In the genomic region with DNA sequence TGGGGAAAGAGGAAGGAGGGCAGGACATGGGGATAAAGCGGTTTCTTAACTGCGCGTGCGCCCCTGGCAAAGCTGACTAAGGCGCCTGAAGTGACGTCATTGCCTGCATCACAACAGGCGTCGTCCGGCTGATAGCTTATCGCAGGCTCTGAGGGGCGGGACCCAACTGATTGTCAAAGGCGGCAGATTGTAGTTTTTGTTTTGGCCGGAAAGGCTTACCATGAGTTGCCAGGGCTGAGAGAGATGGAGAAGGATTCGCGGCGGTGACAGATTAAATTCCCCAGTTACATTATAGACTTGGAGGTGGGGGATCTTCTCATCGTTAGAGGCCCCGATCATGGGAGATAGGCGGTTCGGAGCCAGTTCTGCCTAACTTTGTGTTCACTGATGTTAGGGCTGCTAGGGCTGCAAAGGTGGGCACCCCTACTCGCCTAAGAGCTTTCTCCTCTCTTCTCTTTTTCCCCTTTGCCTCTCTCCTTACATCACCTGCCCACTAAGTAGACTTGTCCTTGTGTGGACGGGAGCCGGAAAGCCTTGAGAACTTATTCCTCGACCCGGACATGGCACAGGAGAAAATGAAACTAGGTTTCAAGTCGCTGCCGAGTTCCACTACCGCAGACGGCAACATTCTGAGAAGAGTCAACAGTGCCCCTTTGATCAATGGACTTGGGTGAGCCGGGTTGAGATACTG, we compare ENCODE assay signal across 1 cellular context.
A peak's percentile ranks its signal among the peaks of the same experiment; 100 is the strongest.
TF ChIP-seq lines count a peak whose summit lies in the region.

No MANE protein-coding gene starts in this region.

TF ChIP-seq in GM12878, 131 proteins besides CTCF, POLR2A, EP300 and RAD21 (continued from another document):
- TF ChIP-seq PRDM15 (CRISPR knock-in tag; IDR thresholded peaks at IDR 0.05) = peak; percentile 66; the same call in 1 of the 2 replicates
- TF ChIP-seq ZNF24 (IDR thresholded peaks at IDR 0.05) = no peak
- TF ChIP-seq ATF2 (IDR thresholded peaks at IDR 0.05; ENCODE audit: low read length) = peak; percentile 61; the same call in 1 of the 2 replicates
- TF ChIP-seq SMAD1 (IDR thresholded peaks at IDR 0.05; ENCODE audit: low read depth, partially characterized antibody) = no peak
- peak; percentile 94 for TF ChIP-seq NBN (IDR thresholded peaks at IDR 0.05)
- TF ChIP-seq, protein P1, sequence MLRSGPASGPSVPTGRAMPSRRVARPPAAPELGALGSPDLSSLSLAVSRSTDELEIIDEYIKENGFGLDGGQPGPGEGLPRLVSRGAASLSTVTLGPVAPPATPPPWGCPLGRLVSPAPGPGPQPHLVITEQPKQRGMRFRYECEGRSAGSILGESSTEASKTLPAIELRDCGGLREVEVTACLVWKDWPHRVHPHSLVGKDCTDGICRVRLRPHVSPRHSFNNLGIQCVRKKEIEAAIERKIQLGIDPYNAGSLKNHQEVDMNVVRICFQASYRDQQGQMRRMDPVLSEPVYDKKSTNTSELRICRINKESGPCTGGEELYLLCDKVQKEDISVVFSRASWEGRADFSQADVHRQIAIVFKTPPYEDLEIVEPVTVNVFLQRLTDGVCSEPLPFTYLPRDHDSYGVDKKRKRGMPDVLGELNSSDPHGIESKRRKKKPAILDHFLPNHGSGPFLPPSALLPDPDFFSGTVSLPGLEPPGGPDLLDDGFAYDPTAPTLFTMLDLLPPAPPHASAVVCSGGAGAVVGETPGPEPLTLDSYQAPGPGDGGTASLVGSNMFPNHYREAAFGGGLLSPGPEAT (IDR thresholded peaks at IDR 0.05; ENCODE audit: low read depth) = no peak
- peak; percentile 96 for TF ChIP-seq CREM (IDR thresholded peaks at IDR 0.05; ENCODE audit: low read depth)
- TF ChIP-seq POLR2AphosphoS5 (IDR thresholded peaks at IDR 0.05; ENCODE audit: low read length) = 0 out of 2 replicates have a peak, but pooled peaks have one; percentile 52
- 0 out of 2 replicates have a peak, but pooled peaks have one; percentile 25 for TF ChIP-seq PML (IDR thresholded peaks at IDR 0.05; ENCODE audit: low read length)
- 0 out of 2 replicates have a peak, but pooled peaks have one; percentile 31 for TF ChIP-seq MXI1 (IDR thresholded peaks at IDR 0.05; ENCODE audit: low read depth, low read length)
- TF ChIP-seq ATF7 (IDR thresholded peaks at IDR 0.05; ENCODE audit: low read depth) = peak; percentile 99
- TF ChIP-seq TAF1 (IDR thresholded peaks at IDR 0.05; ENCODE audit: borderline replicate concordance, low read depth, low read length) = peak; percentile 26; the same call in 1 of the 2 replicates
- 0 out of 2 replicates have a peak, but pooled peaks have one; percentile 33 for TF ChIP-seq NRF1 (conservative IDR thresholded peaks at IDR 0.05; ENCODE audit: low read depth, low read length)
- peak; percentile 98 for TF ChIP-seq CREB1 (IDR thresholded peaks at IDR 0.05; ENCODE audit: low read depth)
- TF ChIP-seq SIN3A (IDR thresholded peaks at IDR 0.05; ENCODE audit: low read depth, low read length) = 0 out of 2 replicates have a peak, but pooled peaks have one; percentile 73
- peak; percentile 34; the same call in 1 of the 2 replicates for TF ChIP-seq JUND (IDR thresholded peaks at IDR 0.05; ENCODE audit: low read depth, low read length)
- TF ChIP-seq, protein P2, sequence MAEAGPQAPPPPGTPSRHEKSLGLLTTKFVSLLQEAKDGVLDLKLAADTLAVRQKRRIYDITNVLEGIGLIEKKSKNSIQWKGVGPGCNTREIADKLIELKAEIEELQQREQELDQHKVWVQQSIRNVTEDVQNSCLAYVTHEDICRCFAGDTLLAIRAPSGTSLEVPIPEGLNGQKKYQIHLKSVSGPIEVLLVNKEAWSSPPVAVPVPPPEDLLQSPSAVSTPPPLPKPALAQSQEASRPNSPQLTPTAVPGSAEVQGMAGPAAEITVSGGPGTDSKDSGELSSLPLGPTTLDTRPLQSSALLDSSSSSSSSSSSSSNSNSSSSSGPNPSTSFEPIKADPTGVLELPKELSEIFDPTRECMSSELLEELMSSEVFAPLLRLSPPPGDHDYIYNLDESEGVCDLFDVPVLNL (IDR thresholded peaks at IDR 0.05; ENCODE audit: low read depth, low read length) = 0 out of 2 replicates have a peak, but pooled peaks have one; percentile 63
